ENCODE assay signal across 8 cellular contexts in the genomic region with DNA sequence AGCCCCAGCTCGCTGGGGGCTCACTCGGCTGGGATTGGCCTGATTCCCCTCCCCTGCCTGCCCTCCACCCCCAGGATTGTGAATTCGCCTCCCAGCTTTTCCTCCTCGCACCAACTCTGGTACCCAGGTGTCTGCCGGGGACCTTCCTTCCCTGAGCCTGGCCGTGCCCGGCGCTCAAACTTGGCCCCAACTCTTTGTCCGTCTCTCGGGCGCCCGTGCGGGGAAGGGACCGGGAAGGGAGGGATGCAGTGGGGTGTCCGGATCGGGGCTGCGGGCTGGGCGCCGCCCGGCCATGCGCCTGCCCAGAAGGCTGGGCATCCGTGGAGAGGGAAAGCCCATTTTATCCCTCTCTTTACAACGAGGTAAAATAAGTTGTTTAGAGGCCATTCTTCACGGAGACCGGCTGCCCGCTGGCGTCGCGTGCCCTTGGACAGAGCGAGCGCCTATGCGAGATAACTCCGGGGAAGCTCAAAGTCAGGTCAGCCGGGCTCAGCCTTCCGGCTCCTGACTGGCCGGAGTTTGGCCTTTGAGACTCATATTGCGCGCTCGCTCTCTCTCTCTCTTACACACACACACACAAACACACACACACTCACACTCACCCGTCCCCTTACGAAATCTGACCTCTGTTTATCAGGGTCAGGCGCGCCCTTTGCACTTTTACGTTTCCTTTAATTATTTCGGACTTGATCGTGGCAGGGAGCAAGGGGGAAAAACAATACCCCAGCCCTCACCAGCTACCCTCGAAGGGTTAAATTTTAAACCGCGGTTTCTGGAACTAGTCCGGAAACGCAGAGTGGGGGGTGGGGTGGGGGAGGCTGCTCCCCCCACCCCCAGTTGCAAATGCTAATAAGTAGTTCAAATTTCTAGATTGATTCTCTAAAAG. TPM values are rescaled to one million over a fixed set of nuclear protein-coding genes. Genes with fewer than 3 reads are reported as not detected.
DNase-seq lines count a peak whose midpoint lies in the region; ATAC-seq and TF ChIP-seq lines count a peak whose summit lies in the region.

No MANE protein-coding gene starts in this region.

- peak overlapping the region; percentile 83 to 94 for H3K27ac ChIP-seq in ascending aorta

- H3K27me3 Mint-ChIP-seq in Caco-2 (ENCODE audit: insufficient read depth, unreplicated experiment) = peaks cover 27% of the 10 kb centered on the region

- H3K4me3 Mint-ChIP-seq in Caco-2 (ENCODE audit: unreplicated experiment) = peak overlapping the region; percentile 96

- TF ChIP-seq CTCF in Caco-2 (IDR thresholded peaks at IDR 0.05; ENCODE audit: insufficient read depth in 1 of 2, low read depth in 1 of 2, low read length in 1 of 2, severe bottlenecking in 1 of 2, unreplicated experiment in 1 of 2) (no peak), ascending aorta (IDR thresholded peaks at IDR 0.05) (no peak)

- POLR2A ChIA-PET in Caco-2 (lab: Charles Lee) = no interaction called here

- peaks cover 18% of the 10 kb centered on the region for H3K36me3 Mint-ChIP-seq in Caco-2 (ENCODE audit: insufficient read depth, unreplicated experiment)

- BruUV-seq in Caco-2 (replicated peaks; lab: Mats Ljungman, UMichigan) = no TSS peak

- DNase-seq in Caco-2 = peak; percentile 55 to 57
- peak; percentile 15 for DNase-seq in NCI-H510A (lab: John Stamatoyannopoulos, UW)
- DNase-seq in ascending aorta (ENCODE audit: low spot score in 2 of 2) = peak in 1 of 2 donors; percentile 79
- DNase-seq in hypothalamus (lab: John Stamatoyannopoulos, UW) = peak in 29 of 51 donors; percentile 30 to 85 (median 62)
- DNase-seq in putamen (ENCODE audit: low spot score) = peak; percentile 21
- DNase-seq in NOMO-1 treated with DMSO at 0.1 percent for 48 hours (lab: John Stamatoyannopoulos, UW; ENCODE audit: unreplicated experiment) = no peak
- DNase-seq in NCI-H2171 (lab: John Stamatoyannopoulos, UW) = no peak

- H3K9me3 Mint-ChIP-seq in Caco-2 (ENCODE audit: unreplicated experiment) = no peaks in the 10 kb centered on the region

- H3K36me3 ChIP-seq in Caco-2 (ENCODE audit: control insufficient read depth, insufficient read depth, low read length) (no peaks in the 10 kb centered on the region), ascending aorta (no peaks in the 10 kb centered on the region)

- CTCF ChIA-PET in Caco-2 (lab: Charles Lee) = interaction anchor here (0.6 to 2.1 kb wide), 18 partner anchors 9 to 930 kb away, joined by 3 to 13 read pairs (median 4); no protein-coding TSS in a partner anchor

- peak overlapping the region; percentile 56 for H3K4me3 ChIP-seq in Caco-2 (ENCODE audit: low read depth, low read length)
- peak overlapping the region; percentile 80 to 97 for H3K4me3 ChIP-seq in ascending aorta

- intact Hi-C loops in Caco-2 (cut with micrococcal nuclease; ENCODE audit: unreplicated experiment) (loop anchor here (2.0 to 5.0 kb wide), 4 partner anchors 165 to 1479 kb away; no protein-coding TSS in a partner anchor), ascending aorta (cut with DNase I) (loop anchor here (2.0 to 10.0 kb wide), 7 partner anchors 71 to 1477 kb away; no protein-coding TSS in a partner anchor)

- ATAC-seq in GM19328 (IDR thresholded peaks at IDR 0.05; ENCODE audit: unreplicated experiment) = no peak

- H3K9me3 ChIP-seq in Caco-2 (no peaks in the 10 kb centered on the region), ascending aorta (no peaks in the 10 kb centered on the region)

- H3K27ac Mint-ChIP-seq in Caco-2 (ENCODE audit: unreplicated experiment) = no peak overlapping the region

- H3K27me3 ChIP-seq in Caco-2 (replicated peaks; ENCODE audit: control insufficient read depth, insufficient read depth, low read length) (peaks cover 6% of the 10 kb centered on the region), ascending aorta (no peaks in the 10 kb centered on the region)

- H3K4me1 ChIP-seq in Caco-2 (peaks cover 9% of the 10 kb centered on the region), ascending aorta (peaks cover 0 to 5% of the 10 kb centered on the region in 2 donors)

- H3K4me1 Mint-ChIP-seq in Caco-2 (ENCODE audit: low read depth, unreplicated experiment) = peaks cover 6% of the 10 kb centered on the region

RNA-seq across cellular contexts. Expression of gene MAF, which starts 0.8 kb away (rescaled TPM):
- total RNA-seq in Caco-2 (2022) (3.6 and 4.2 TPM in 2 replicates), ascending aorta (41.1 TPM)

Comparison
In these comparisons a context has a peak if more than half of its experiments do, and no peak if none do; other contexts are left out.
1. DNase-seq: peak in Caco-2 (2 of 2), NCI-H510A (single experiment), hypothalamus (29 of 51) and putamen (single experiment); none in NOMO-1 treated with DMSO at 0.1 percent for 48 hours (single experiment) and NCI-H2171 (single experiment).